9 cellular contexts compared by ENCODE assay signal in genomic region chr1:46333300-46334029, GRCh38. TPM values are rescaled to one million over a fixed set of nuclear protein-coding genes. Genes with fewer than 3 reads are reported as not detected.
A peak's percentile ranks its signal among the peaks of the same experiment; 100 is the strongest.
DNase-seq lines count a peak whose midpoint lies in the region; ATAC-seq, FAIRE-seq and TF ChIP-seq lines count a peak whose summit lies in the region.
"Had no signal": no experiment of that assay in that cellular context is flagged by ENCODE, and none has a peak within 500 bp of the region (broad histone marks: within the 10 kb centered on the region; RNA-seq: fewer than 3 reads in every experiment).

No MANE protein-coding gene starts in this region.

- WGBS in tibial nerve, 2 donors = 75 to 77% methylated on average over 9 of the region's 9 CpGs

- no peak overlapping the region for H3K4me3 ChIP-seq in tibial nerve
- H3K4me3 ChIP-seq: psoas muscle had no signal

- no peaks in the 10 kb centered on the region for H3K27me3 Mint-ChIP-seq in Calu3 (ENCODE audit: unreplicated experiment)
- H3K27me3 Mint-ChIP-seq in T-helper 17 cell = no peaks in the 10 kb centered on the region
- no peaks in the 10 kb centered on the region for H3K27me3 Mint-ChIP-seq in natural killer cell (ENCODE audit: low read depth in 2 of 2)

- H3K36me3 Mint-ChIP-seq in Calu3 (ENCODE audit: insufficient read depth, unreplicated experiment) (peaks cover 32% of the 10 kb centered on the region), T-helper 17 cell (ENCODE audit: low read depth) (no peaks in the 10 kb centered on the region), natural killer cell (no peaks in the 10 kb centered on the region)

- no peak overlapping the region for H3K27ac ChIP-seq in tibial nerve
- H3K27ac ChIP-seq: psoas muscle had no signal

- H3K36me3 ChIP-seq in tibial nerve = no peaks in the 10 kb centered on the region

- ATAC-seq in GM19025 (IDR thresholded peaks at IDR 0.05; ENCODE audit: low read depth, unreplicated experiment) (peak; percentile 36), HG03432 (IDR thresholded peaks at IDR 0.05; ENCODE audit: unreplicated experiment) (peak; percentile 58), T-helper 17 cell (no peak), natural killer cell (no peak)

- no peak for TF ChIP-seq POLR2A in tibial nerve (IDR thresholded peaks at IDR 0.05)

- FAIRE-seq in RCC 7860 (lab: Jason Lieb, UNC) = peak; percentile 70

- H3K4me1 Mint-ChIP-seq in Calu3 (ENCODE audit: low read depth, unreplicated experiment) = peaks cover 26% of the 10 kb centered on the region
- H3K4me1 Mint-ChIP-seq in T-helper 17 cell = no peaks in the 10 kb centered on the region
- no peaks in the 10 kb centered on the region for H3K4me1 Mint-ChIP-seq in natural killer cell

- no peaks in the 10 kb centered on the region for H3K4me1 ChIP-seq in tibial nerve
- H3K4me1 ChIP-seq: psoas muscle had no signal

- BruUV-seq in Calu3 (replicated peaks; lab: Mats Ljungman, UMichigan) = no TSS peak

- H3K27me3 ChIP-seq in tibial nerve = no peaks in the 10 kb centered on the region

- H3K9me3 Mint-ChIP-seq in Calu3 (ENCODE audit: low read depth, unreplicated experiment) (no peaks in the 10 kb centered on the region), natural killer cell (no peaks in the 10 kb centered on the region)

- H3K9me3 ChIP-seq in tibial nerve (no peaks in the 10 kb centered on the region), T-helper 17 cell (ENCODE audit: control insufficient read depth, low read length, poor library complexity, severe bottlenecking) (no peaks in the 10 kb centered on the region)
- H3K9me3 ChIP-seq: psoas muscle had no signal

- H3K27ac Mint-ChIP-seq in Calu3 (ENCODE audit: unreplicated experiment) = peak overlapping the region; percentile 95
- no peak overlapping the region for H3K27ac Mint-ChIP-seq in T-helper 17 cell
- no peak overlapping the region for H3K27ac Mint-ChIP-seq in natural killer cell

- no peak for TF ChIP-seq EP300 in tibial nerve (IDR thresholded peaks at IDR 0.05)

- DNase-seq in Calu3 (peak; percentile 51), RCC 7860 (ENCODE audit: low spot score) (peak; percentile 60), germinal center (ENCODE audit: low spot score) (peak; percentile 76), tibial nerve (ENCODE audit: low spot score in 2 of 2) (no peak), T-helper 17 cell (no peak), natural killer cell (no peak)
- DNase-seq: psoas muscle had no signal

- H3K4me3 Mint-ChIP-seq in Calu3 (ENCODE audit: low read depth, unreplicated experiment) (no peak overlapping the region), T-helper 17 cell (no peak overlapping the region), natural killer cell (no peak overlapping the region)

- intact Hi-C loops in Calu3 (cut with micrococcal nuclease; ENCODE audit: unreplicated experiment) = no loop called here
- intact Hi-C loops in natural killer cell (cut with micrococcal nuclease) = no loop called here

- CTCF ChIA-PET in Calu3 (lab: Charles Lee) = interaction anchor here (0.6 to 2.6 kb wide), 6 partner anchors 8 to 68 kb away, joined by 4 to 15 read pairs (median 4); partner anchors contain the start of genes LRRC41 and UQCRH

- no peak for TF ChIP-seq CTCF in Calu3 (IDR thresholded peaks at IDR 0.05; ENCODE audit: unreplicated experiment)
- peak in 1 of 5 experiments; percentile 15 for TF ChIP-seq CTCF in tibial nerve (IDR thresholded peaks at IDR 0.05)
- TF ChIP-seq CTCF in natural killer cell (IDR thresholded peaks at IDR 0.05) = no peak

RNA-seq across cellular contexts. Expression of gene NSUN4, which starts 7.1 kb away (rescaled TPM):
- total RNA-seq in Calu3 (2022) = 38.7 and 42.5 TPM in 2 replicates
- 10 to 100 TPM; 19.5 to 39.8 (median 31.2) TPM for total RNA-seq in tibial nerve
- total RNA-seq in T-helper 17 cell = 10 to 100 TPM; 30.5 to 40.0 TPM
- 10 to 100 TPM; 25.9 to 41.0 (median 36.3) TPM for total RNA-seq in natural killer cell

RNA-seq across cellular contexts. Expression of gene UQCRH, which starts 30.0 kb away (rescaled TPM):
- total RNA-seq in Calu3 (2022) (410 and 460 TPM in 2 replicates), tibial nerve (100 to 1,000 TPM; 195 to 294 (median 255) TPM), T-helper 17 cell (100 to 1,000 TPM in 1 of 2 donors, 10 to 100 TPM in 1; 91.0 to 123 TPM), natural killer cell (100 to 1,000 TPM in 2 of 3 donors, 10 to 100 TPM in 1; 91.1 to 120 (median 107) TPM)

RNA-seq across cellular contexts. Expression of gene LRRC41, which starts 30.0 kb away (rescaled TPM):
- total RNA-seq in Calu3 (2022) (47.5 and 48.8 TPM in 2 replicates), tibial nerve (10 to 100 TPM; 80.4 to 83.9 (median 83.2) TPM), T-helper 17 cell (10 to 100 TPM; 30.0 to 30.1 TPM), natural killer cell (10 to 100 TPM; 35.0 to 43.9 (median 35.8) TPM)

Comparison
In these comparisons a context has a peak if more than half of its experiments do, and no peak if none do; other contexts are left out.
1. DNase-seq: peak in Calu3 (single experiment), RCC 7860 (single experiment) and germinal center (single experiment); none in tibial nerve (0 of 2), T-helper 17 cell (0 of 3) and natural killer cell (single experiment).
2. ATAC-seq: peak in GM19025 (single experiment) and HG03432 (single experiment); none in T-helper 17 cell (single experiment) and natural killer cell (0 of 3).